ENCODE assay signal across 2 cellular contexts in genomic region chrX:69136546-69137331, GRCh38.
TF ChIP-seq lines count a peak whose summit lies in the region.

No MANE protein-coding gene starts in this region.

TF ChIP-seq in IMR-90, 13 proteins besides CTCF, POLR2A, EP300 and RAD21:
- no peak for TF ChIP-seq NFE2L2 (IDR thresholded peaks at IDR 0.05; ENCODE audit: low read depth, low read length)
- TF ChIP-seq, protein P1, sequence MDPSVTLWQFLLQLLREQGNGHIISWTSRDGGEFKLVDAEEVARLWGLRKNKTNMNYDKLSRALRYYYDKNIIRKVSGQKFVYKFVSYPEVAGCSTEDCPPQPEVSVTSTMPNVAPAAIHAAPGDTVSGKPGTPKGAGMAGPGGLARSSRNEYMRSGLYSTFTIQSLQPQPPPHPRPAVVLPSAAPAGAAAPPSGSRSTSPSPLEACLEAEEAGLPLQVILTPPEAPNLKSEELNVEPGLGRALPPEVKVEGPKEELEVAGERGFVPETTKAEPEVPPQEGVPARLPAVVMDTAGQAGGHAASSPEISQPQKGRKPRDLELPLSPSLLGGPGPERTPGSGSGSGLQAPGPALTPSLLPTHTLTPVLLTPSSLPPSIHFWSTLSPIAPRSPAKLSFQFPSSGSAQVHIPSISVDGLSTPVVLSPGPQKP (IDR thresholded peaks at IDR 0.05; ENCODE audit: borderline replicate concordance, low read depth, low read length) = no peak
- TF ChIP-seq RCOR1 (IDR thresholded peaks at IDR 0.05; ENCODE audit: insufficient replicate concordance, low read length) = no peak
- TF ChIP-seq RFX5 (IDR thresholded peaks at IDR 0.05; ENCODE audit: low read depth, low read length) = no peak
TF ChIP-seq in IMR-90: peak in this region for 0.

TF ChIP-seq in endothelial cell of umbilical vein, 7 proteins besides CTCF, POLR2A, EP300 and RAD21:
- TF ChIP-seq JUN (IDR thresholded peaks at IDR 0.05; ENCODE audit: borderline replicate concordance, insufficient read depth, insufficient read length, low read depth) = no peak
- TF ChIP-seq FOS (IDR thresholded peaks at IDR 0.05; ENCODE audit: borderline replicate concordance, insufficient read depth, low read length) = no peak
- no peak for TF ChIP-seq POLR2AphosphoS5 (IDR thresholded peaks at IDR 0.05; ENCODE audit: insufficient read depth, low read depth, low read length)
- no peak for TF ChIP-seq EZH2 (IDR thresholded peaks at IDR 0.05; ENCODE audit: borderline replicate concordance, low read depth, low read length, severe bottlenecking)
- no peak for TF ChIP-seq MYC (IDR thresholded peaks at IDR 0.05; ENCODE audit: low read depth, low read length)
